In the genomic region with DNA sequence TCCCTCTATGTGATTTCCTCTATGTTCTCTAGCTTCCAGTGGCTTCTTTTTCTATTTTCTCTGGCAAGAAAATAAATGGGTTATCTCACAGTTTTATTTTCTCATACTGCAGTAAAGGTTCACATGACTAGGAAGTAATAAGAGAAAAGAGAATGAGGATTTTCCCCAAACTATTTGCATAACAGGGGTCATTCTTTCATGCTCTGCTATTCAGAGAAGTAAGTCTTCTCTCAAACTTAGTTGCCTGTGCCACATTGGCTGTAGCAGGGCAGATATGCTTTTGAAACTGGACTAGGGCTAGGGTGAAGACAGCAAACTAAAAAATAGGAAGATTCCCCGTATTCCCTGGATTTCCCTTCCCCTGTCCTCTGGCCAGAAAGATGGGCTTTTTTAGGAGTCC, we compare ENCODE assay signal across 21 cellular contexts. TPM values are rescaled to one million over a fixed set of nuclear protein-coding genes. Genes with fewer than 3 reads are reported as not detected.
"Had no signal": no experiment of that assay in that cellular context is flagged by ENCODE, and none has a peak within 500 bp of the region (broad histone marks: within the 10 kb centered on the region; RNA-seq: fewer than 3 reads in every experiment).

No MANE protein-coding gene starts in this region.

- H3K4me1 ChIP-seq: SJSA1 had no signal

- H3K36me3 ChIP-seq: MG63, SJSA1 had no signal

- H3K27ac ChIP-seq: SJSA1, SK-N-MC had no signal

- DNase-seq: KBM-7, MG63, NCI-H1092, NCI-H1436, NCI-H187, NCI-H2029, NCI-H2081 treated with DMSO at 0.1 percent for 48 hours, NCI-H2171, NCI-H226, NCI-H446, NCI-H510A, NCI-H524 treated with DMSO at 0.1 percent for 48 hours, NCI-H69, NCI-H774, Right ventricle myocardium superior, RPMI8226, SIG-M5 had no signal

- H3K9me3 ChIP-seq: MG63, SJSA1 had no signal

- H3K27me3 ChIP-seq: MG63, SJSA1 had no signal

- H3K4me3 ChIP-seq: MG63, SJSA1, SK-N-MC had no signal

RNA-seq across cellular contexts. Expression of a gene that starts 57.4 kb away (rescaled TPM):
- total RNA-seq: HT-29; Right ventricle myocardium superior; SJSA1; T-helper 1 cell treated with Interleukin-12 subunit alpha and Interleukin-12 subunit beta and Interleukin-4 antibody, amounts not matched to agents 30 ng/mL and 1 ng/mL, for 36 hours had no signal
